ENCODE assay signal across 8 cellular contexts in the genomic region with DNA sequence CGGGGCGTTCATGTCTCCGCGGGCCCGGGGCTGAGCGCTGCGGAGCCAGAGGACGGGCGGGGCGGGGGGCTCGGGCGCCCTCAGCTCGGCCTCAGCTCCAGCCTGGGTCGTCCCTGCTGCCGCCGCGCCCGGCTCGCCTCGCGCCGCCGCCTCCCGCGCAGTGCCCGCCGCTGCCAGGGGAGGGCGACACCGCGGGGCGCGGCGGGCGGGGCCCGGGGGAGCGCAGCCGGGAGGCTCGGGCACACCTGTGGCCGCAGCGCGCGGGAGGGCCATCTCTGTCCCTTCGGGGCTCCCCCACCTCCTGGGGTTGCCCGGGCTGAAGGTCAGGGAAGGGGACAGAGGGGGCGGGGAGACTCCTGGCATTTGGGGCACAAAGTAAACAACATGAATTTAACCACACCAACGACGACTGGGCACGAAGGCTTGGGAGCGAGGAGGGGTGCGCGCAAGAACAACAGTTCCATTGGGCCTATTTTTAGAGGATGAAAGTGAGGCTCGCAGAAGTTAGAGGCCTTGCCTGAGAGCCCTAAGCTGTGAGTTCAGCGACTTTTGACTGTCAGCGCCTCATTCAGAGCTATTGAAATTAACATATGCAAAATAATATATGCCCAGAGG. TPM values are rescaled to one million over a fixed set of nuclear protein-coding genes. Genes with fewer than 3 reads are reported as not detected.
DNase-seq lines count a peak whose midpoint lies in the region; ATAC-seq and TF ChIP-seq lines count a peak whose summit lies in the region.

A gene with protein sequence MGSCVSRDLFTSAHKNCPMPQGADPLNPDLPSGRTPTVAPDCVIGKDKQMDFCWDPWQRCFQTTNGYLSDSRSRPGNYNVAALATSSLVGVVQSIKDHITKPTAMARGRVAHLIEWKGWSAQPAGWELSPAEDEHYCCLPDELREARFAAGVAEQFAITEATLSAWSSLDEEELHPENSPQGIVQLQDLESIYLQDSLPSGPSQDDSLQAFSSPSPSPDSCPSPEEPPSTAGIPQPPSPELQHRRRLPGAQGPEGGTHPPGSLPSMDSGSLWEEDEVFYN (minus strand): TSS at position 162 of the 615 bp plus-strand sequence. CDS start 209 bp downstream, outside the sequence.

- H3K9ac ChIP-seq in rectal smooth muscle tissue (ENCODE audit: low read length): no peak within 1 kb of the TSS

- H3K27ac ChIP-seq in gastroesophageal sphincter (peak within 1 kb of the TSS in 1 of 4 donors; percentile 51), rectal smooth muscle tissue (ENCODE audit: low read depth, low read length) (no peak within 1 kb of the TSS)

- TF ChIP-seq EP300 in gastroesophageal sphincter (IDR thresholded peaks at IDR 0.05): no peak

- peaks cover 0 to 41% (median 11%) of the 10 kb centered on the region in 3 donors for H3K4me1 ChIP-seq in gastroesophageal sphincter
- H3K4me1 ChIP-seq in rectal smooth muscle tissue (ENCODE audit: control insufficient read depth, insufficient read depth, low read length): no peaks in the 10 kb centered on the region

- DNase-seq in DMS 273 (lab: John Stamatoyannopoulos, UW; ENCODE audit: unreplicated experiment): peak; percentile 79
- no peak for DNase-seq in DMS 273 treated with DMSO at 0.1 percent for 48 hours (lab: John Stamatoyannopoulos, UW)
- DNase-seq in NCI-H526 (lab: John Stamatoyannopoulos, UW): peak; percentile 29 to 70
- DNase-seq in activated effector memory CD4-positive, alpha-beta T cell treated with Interleukin-2 at 50 U/mL for 16 hours: peak; percentile 16
- DNase-seq in NCI-H446 treated with DMSO at 0.1 percent for 48 hours (lab: John Stamatoyannopoulos, UW): no peak

- H3K27me3 ChIP-seq in gastroesophageal sphincter (peaks cover 9% of the 10 kb centered on the region), rectal smooth muscle tissue (ENCODE audit: control insufficient read depth, insufficient read depth, low read length) (peaks cover 5% of the 10 kb centered on the region)

- peak in 3 of 4 experiments; percentile 35 to 73 (median 70) for TF ChIP-seq CTCF in gastroesophageal sphincter (IDR thresholded peaks at IDR 0.05)

- 7 to 15% methylated on average over 9 to 14 of the region's 54 CpGs for WGBS in gastroesophageal sphincter (ENCODE audit: low coverage in 1 of 2), 2 donors

- no peaks in the 10 kb centered on the region for H3K9me3 ChIP-seq in gastroesophageal sphincter

- ATAC-seq in gastroesophageal sphincter: peak; percentile 57
- ATAC-seq in GM19324 (IDR thresholded peaks at IDR 0.05; ENCODE audit: low FRiP score, unreplicated experiment): no peak

- TF ChIP-seq POLR2A in gastroesophageal sphincter (IDR thresholded peaks at IDR 0.05): no peak

- no peaks in the 10 kb centered on the region for H3K36me3 ChIP-seq in gastroesophageal sphincter
- H3K36me3 ChIP-seq in rectal smooth muscle tissue (ENCODE audit: control insufficient read depth, insufficient read depth, low read length): no peaks in the 10 kb centered on the region

- H3K4me3 ChIP-seq in gastroesophageal sphincter (peak within 1 kb of the TSS; percentile 14 to 58), rectal smooth muscle tissue (ENCODE audit: low read length) (peak within 1 kb of the TSS; percentile 40)

RNA-seq across cellular contexts. Expression of the gene that starts here (rescaled TPM):
- total RNA-seq in gastroesophageal sphincter: not detected

Comparison
In these comparisons a context has a peak if more than half of its experiments do, and no peak if none do; other contexts are left out.
1. DNase-seq: peak in DMS 273 (single experiment), NCI-H526 (2 of 2) and activated effector memory CD4-positive, alpha-beta T cell treated with Interleukin-2 at 50 U/mL for 16 hours (single experiment); none in DMS 273 treated with DMSO at 0.1 percent for 48 hours (single experiment) and NCI-H446 treated with DMSO at 0.1 percent for 48 hours (single experiment).
2. Peak in ATAC-seq and H3K4me3 ChIP-seq in gastroesophageal sphincter; RNA of the gene not detected or under 1 TPM.